22 cellular contexts compared by ENCODE assay signal in the genomic region with DNA sequence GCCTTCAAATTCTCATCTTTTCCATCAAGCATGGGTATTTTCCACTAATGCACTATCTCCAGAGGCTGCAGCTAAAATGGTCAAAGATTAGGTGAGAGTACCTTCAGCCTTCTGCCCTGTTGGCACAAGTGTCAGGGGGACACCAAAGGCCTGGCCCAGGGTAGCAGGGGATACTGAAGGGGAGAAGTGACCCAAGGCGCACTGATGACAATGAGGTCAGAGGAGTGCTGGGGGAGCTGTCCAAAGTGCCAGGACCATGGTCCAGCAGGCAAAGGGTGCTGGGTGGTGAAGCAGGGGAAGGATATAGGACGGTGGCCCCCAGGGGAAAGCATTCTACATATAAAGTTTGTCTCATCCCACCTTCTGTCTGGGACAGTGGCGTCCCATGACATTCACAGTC.
"Had no signal": no experiment of that assay in that cellular context is flagged by ENCODE, and none has a peak within 500 bp of the region (broad histone marks: within the 10 kb centered on the region; RNA-seq: fewer than 3 reads in every experiment).

No MANE protein-coding gene starts in this region.

- H3K36me3 ChIP-seq: MG63, SJSA1 had no signal

- H3K4me1 Mint-ChIP-seq: IgD-negative memory B cell had no signal

- H3K4me3 Mint-ChIP-seq: IgD-negative memory B cell had no signal

- H3K9me3 ChIP-seq: MG63, SJSA1 had no signal

- DNase-seq: Karpas-422, KBM-7, MG63, NCI-H1092, NCI-H1105 treated with DMSO at 0.1 percent for 48 hours, NCI-H1417 treated with DMSO at 0.1 percent for 48 hours, NCI-H146, NCI-H1694 treated with DMSO at 0.1 percent for 48 hours, NCI-H2029, NCI-H2081 treated with DMSO at 0.1 percent for 48 hours, NCI-H2171 treated with DMSO at 0.1 percent for 48 hours, NCI-H510A, NCI-H524 treated with DMSO at 0.1 percent for 48 hours, NCI-H69, NCI-H774, Right ventricle myocardium superior, RPMI8226, SIG-M5 had no signal

- H3K27me3 ChIP-seq: SJSA1 had no signal

- H3K4me1 ChIP-seq: SJSA1 had no signal

- H3K27ac Mint-ChIP-seq: IgD-negative memory B cell had no signal

- H3K4me3 ChIP-seq: MG63, SJSA1, SK-N-MC had no signal

- H3K36me3 Mint-ChIP-seq: IgD-negative memory B cell had no signal

- H3K27ac ChIP-seq: HL-60, SJSA1, SK-N-MC had no signal
